27 cellular contexts compared by ENCODE assay signal in the genomic region with DNA sequence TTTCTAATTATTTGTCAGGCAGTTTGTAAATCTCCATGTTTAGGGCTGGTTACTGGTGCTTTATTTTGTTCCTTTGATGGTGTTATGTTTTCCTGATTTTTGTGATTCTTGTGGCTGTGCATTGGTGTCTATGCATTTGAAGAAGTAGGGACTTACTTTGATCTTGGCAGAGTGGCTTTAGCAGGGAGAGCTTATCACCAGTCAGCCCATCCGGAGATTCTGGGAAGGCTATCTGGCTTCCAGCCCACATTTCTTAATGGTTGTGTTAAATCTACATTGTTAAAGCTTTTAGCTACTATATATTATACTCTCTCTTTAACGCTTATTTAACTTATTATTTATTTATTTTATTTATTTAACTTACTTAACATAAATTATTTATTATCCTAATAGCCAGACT. TPM values are rescaled to one million over a fixed set of nuclear protein-coding genes. Genes with fewer than 3 reads are reported as not detected.
"Had no signal": no experiment of that assay in that cellular context is flagged by ENCODE, and none has a peak within 500 bp of the region (broad histone marks: within the 10 kb centered on the region; RNA-seq: fewer than 3 reads in every experiment).

No MANE protein-coding gene starts in this region.

- H3K27me3 ChIP-seq: neural progenitor cell, thyroid gland, upper lobe of right lung had no signal

- H3K4me2 ChIP-seq: neural progenitor cell had no signal

- H3K36me3 Mint-ChIP-seq: stimulated activated naive B cell treated with anti-CD40 and anti-IgM and Interleukin-4, amounts not matched to agents 10 μg/mL and 1 μg/mL and 100 μg/mL, for 72 hours had no signal

- H3K9me3 Mint-ChIP-seq: activated CD4-positive, alpha-beta T cell treated with anti-CD3 and anti-CD28 coated beads, Interleukin-2, amount 10 ng/mL, durations not matched to agents 24 days and 14 days had no signal

- H3K27ac Mint-ChIP-seq: activated CD4-positive, alpha-beta T cell treated with anti-CD3 and anti-CD28 coated beads, Interleukin-2, amount 10 ng/mL, durations not matched to agents 24 days and 14 days; activated CD8-positive, alpha-beta T cell treated with anti-CD3 and anti-CD28 coated beads for 36 hours; activated naive CD4-positive, alpha-beta T cell treated with anti-CD3 and anti-CD28 coated beads, Interleukin-2, amount 50 U/mL, for 24 hours; activated T-helper 1 cell treated with anti-CD3 and anti-CD28 coated beads, Interleukin-12 subunit alpha, Interleukin-12 subunit beta, Interleukin-2, Interleukin-4 antibody, amounts not matched to agents 30 ng/mL and 10 ng/mL and 1 ng/mL, durations not matched to agents 14 hours and 24 hours and 36 hours; mesothelial cell of epicardium; naive thymus-derived CD8-positive, alpha-beta T cell; neural progenitor cell; progenitor cell of endocrine pancreas; stimulated activated naive B cell treated with anti-CD40 and anti-IgM and Interleukin-4, amounts not matched to agents 10 μg/mL and 1 μg/mL and 100 μg/mL, for 72 hours had no signal

- H3K9ac ChIP-seq: neural progenitor cell had no signal

- H3K4me3 ChIP-seq: left ventricle myocardium inferior, neural progenitor cell, thyroid gland, upper lobe of right lung had no signal

- H3K27me3 Mint-ChIP-seq: progenitor cell of endocrine pancreas had no signal

- ATAC-seq: activated CD4-positive, CD25-positive, alpha-beta regulatory T cell treated with anti-CD3 and anti-CD28 coated beads, Interleukin-2, amount 50 U/mL, for 24 hours; activated CD8-positive, alpha-beta T cell treated with anti-CD3 and anti-CD28 coated beads for 36 hours; naive thymus-derived CD8-positive, alpha-beta T cell; stimulated activated naive B cell treated with anti-CD40 and anti-IgM and Interleukin-4, amounts not matched to agents 10 μg/mL and 1 μg/mL and 100 μg/mL, for 72 hours; upper lobe of right lung had no signal

- H3K4me1 ChIP-seq: left ventricle myocardium inferior, neural progenitor cell, thyroid gland, upper lobe of right lung had no signal

- H3K9me3 ChIP-seq: thyroid gland had no signal

- DNase-seq: activated CD4-positive, alpha-beta T cell treated with anti-CD3 and anti-CD28 coated beads, Interleukin-2, amount 10 ng/mL, durations not matched to agents 24 days and 14 days; activated CD8-positive, alpha-beta T cell treated with anti-CD3 and anti-CD28 coated beads for 36 hours; activated gamma-delta T cell treated with Interleukin-2 at 50 U/mL for 16 hours; aorta; cerebellar nuclear complex; effector CD4-positive, alpha-beta T cell; erythroblast; hippocampal formation; left ventricle myocardium inferior; mammary epithelial cell; naive thymus-derived CD8-positive, alpha-beta T cell; stimulated activated CD4-positive, alpha-beta T cell treated with anti-CD3 and anti-CD28 coated beads, Interleukin-2, amount 100 ng/mL, for 48 hours; stimulated activated CD8-positive, alpha-beta memory T cell treated with anti-CD3 and anti-CD28 coated beads, Interleukin-4, amount 100 ng/mL, for 48 hours; stimulated activated naive B cell treated with anti-CD40 and anti-IgM and Interleukin-4, amounts not matched to agents 10 μg/mL and 1 μg/mL and 100 μg/mL, for 72 hours; T-helper 9 cell; thyroid gland; upper lobe of right lung had no signal

- H3K4me1 Mint-ChIP-seq: activated CD4-positive, alpha-beta T cell treated with anti-CD3 and anti-CD28 coated beads, Interleukin-2, amount 10 ng/mL, durations not matched to agents 24 days and 14 days; activated naive CD4-positive, alpha-beta T cell treated with anti-CD3 and anti-CD28 coated beads, Interleukin-2, amount 50 U/mL, for 24 hours; mesothelial cell of epicardium; naive thymus-derived CD8-positive, alpha-beta T cell; stimulated activated naive B cell treated with anti-CD40 and anti-IgM and Interleukin-4, amounts not matched to agents 10 μg/mL and 1 μg/mL and 100 μg/mL, for 72 hours had no signal

- H3K4me3 Mint-ChIP-seq: activated CD4-positive, alpha-beta T cell treated with anti-CD3 and anti-CD28 coated beads, Interleukin-2, amount 10 ng/mL, durations not matched to agents 24 days and 14 days; activated CD8-positive, alpha-beta T cell treated with anti-CD3 and anti-CD28 coated beads for 36 hours; activated naive CD4-positive, alpha-beta T cell treated with anti-CD3 and anti-CD28 coated beads, Interleukin-2, amount 50 U/mL, for 24 hours; activated T-helper 1 cell treated with anti-CD3 and anti-CD28 coated beads, Interleukin-12 subunit alpha, Interleukin-12 subunit beta, Interleukin-2, Interleukin-4 antibody, amounts not matched to agents 30 ng/mL and 10 ng/mL and 1 ng/mL, durations not matched to agents 14 hours and 24 hours and 36 hours; mesothelial cell of epicardium; naive thymus-derived CD8-positive, alpha-beta T cell; neural progenitor cell; stimulated activated naive B cell treated with anti-CD40 and anti-IgM and Interleukin-4, amounts not matched to agents 10 μg/mL and 1 μg/mL and 100 μg/mL, for 72 hours had no signal

- H3K27ac ChIP-seq: left ventricle myocardium inferior, neural progenitor cell, thyroid gland, upper lobe of right lung had no signal

- H2AFZ ChIP-seq: neural progenitor cell had no signal

- FAIRE-seq: bronchial epithelial cell, endometrium, frontal cortex had no signal

- H3K36me3 ChIP-seq: neural progenitor cell, thyroid gland, upper lobe of right lung had no signal

RNA-seq across cellular contexts. Expression of a gene that starts 35.1 kb away (rescaled TPM):
- total RNA-seq: activated CD4-positive, alpha-beta T cell treated with anti-CD3 and anti-CD28 coated beads, Interleukin-2, amount 10 ng/mL, durations not matched to agents 24 days and 14 days; activated CD8-positive, alpha-beta T cell treated with anti-CD3 and anti-CD28 coated beads for 36 hours; activated T-helper 1 cell treated with anti-CD3 and anti-CD28 coated beads, Interleukin-12 subunit alpha, Interleukin-12 subunit beta, Interleukin-2, Interleukin-4 antibody, amounts not matched to agents 30 ng/mL and 10 ng/mL and 1 ng/mL, durations not matched to agents 14 hours and 24 hours and 36 hours; naive thymus-derived CD8-positive, alpha-beta T cell; T-helper 1 cell treated with Interleukin-12 subunit alpha and Interleukin-12 subunit beta and Interleukin-4 antibody, amounts not matched to agents 30 ng/mL and 1 ng/mL, for 36 hours had no signal
